ENCODE assay signal across 1 cellular context in genomic region chr3:184241447-184242296, GRCh38.
A peak's percentile ranks its signal among the peaks of the same experiment; 100 is the strongest.
TF ChIP-seq lines count a peak whose summit lies in the region.

No MANE protein-coding gene starts in this region.

TF ChIP-seq in HepG2, 621 proteins besides CTCF, POLR2A, EP300 and RAD21 (continued from another document and continues in another):
- TF ChIP-seq TEF (CRISPR knock-in tag; IDR thresholded peaks at IDR 0.05) (no peak), ZNF652 (CRISPR knock-in tag; IDR thresholded peaks at IDR 0.05; ENCODE audit: borderline replicate concordance, low read depth) (peak; percentile 54; the same call in 1 of the 2 replicates), RXRB (CRISPR knock-in tag; IDR thresholded peaks at IDR 0.05; ENCODE audit: borderline replicate concordance) (peak; percentile 96), PRDM10 (CRISPR knock-in tag; IDR thresholded peaks at IDR 0.05; ENCODE audit: low read depth) (peak; percentile 61; the same call in 1 of the 2 replicates), E2F2 (CRISPR knock-in tag; IDR thresholded peaks at IDR 0.05; ENCODE audit: borderline replicate concordance) (peak; percentile 38; the same call in 1 of the 2 replicates), ZNF569 (CRISPR knock-in tag; IDR thresholded peaks at IDR 0.05; ENCODE audit: borderline replicate concordance) (no peak), XBP1 (CRISPR knock-in tag; IDR thresholded peaks at IDR 0.05) (no peak), MAF1 (CRISPR knock-in tag; IDR thresholded peaks at IDR 0.05; ENCODE audit: borderline replicate concordance) (peak; percentile 68; the same call in 1 of the 2 replicates), PRDM15 (CRISPR knock-in tag; IDR thresholded peaks at IDR 0.05) (peak; percentile 38; the same call in 1 of the 2 replicates), KAT7 (CRISPR knock-in tag; IDR thresholded peaks at IDR 0.05; ENCODE audit: borderline replicate concordance) (peak; percentile 86; the same call in 1 of the 2 replicates), HNRNPLL (IDR thresholded peaks at IDR 0.05; ENCODE audit: low read depth, low read length, poor library complexity, severe bottlenecking) (peak; percentile 69), ZNF530 (CRISPR knock-in tag; IDR thresholded peaks at IDR 0.05; ENCODE audit: low read depth) (no peak), BCL6 (CRISPR knock-in tag; IDR thresholded peaks at IDR 0.05) (peak; percentile 83), PITX1 (CRISPR knock-in tag; IDR thresholded peaks at IDR 0.05) (peak; percentile 48; the same call in 1 of the 2 replicates), ZBTB42 (CRISPR knock-in tag; IDR thresholded peaks at IDR 0.05) (peak; percentile 85; the same call in 1 of the 2 replicates), ZNF784 (CRISPR knock-in tag; IDR thresholded peaks at IDR 0.05; ENCODE audit: borderline replicate concordance) (peak; percentile 66; the same call in 1 of the 2 replicates), ZNF296 (CRISPR knock-in tag; conservative IDR thresholded peaks at IDR 0.05) (no peak), AGO2 (optimal IDR thresholded peaks at IDR 0.05; ENCODE audit: low read depth, low read length) (peak; percentile 99), ZNF841 (CRISPR knock-in tag; IDR thresholded peaks at IDR 0.05; ENCODE audit: borderline replicate concordance) (no peak), E2F1 (CRISPR knock-in tag; IDR thresholded peaks at IDR 0.05) (peak; percentile 69), SUZ12 (IDR thresholded peaks at IDR 0.05; ENCODE audit: low read depth, low read length) (no peak), MEIS1 (CRISPR knock-in tag; IDR thresholded peaks at IDR 0.05; ENCODE audit: borderline replicate concordance) (peak; percentile 94), ZNF574 (CRISPR knock-in tag; IDR thresholded peaks at IDR 0.05) (peak; percentile 95), ARHGAP35 (CRISPR knock-in tag; IDR thresholded peaks at IDR 0.05; ENCODE audit: borderline replicate concordance) (no peak; the same call in 1 of the 2 replicates), ZNF776 (CRISPR knock-in tag; IDR thresholded peaks at IDR 0.05) (no peak; the same call in 1 of the 2 replicates), SKI (IDR thresholded peaks at IDR 0.05; ENCODE audit: partially characterized antibody) (peak; percentile 70), FOXK2 (IDR thresholded peaks at IDR 0.05) (no peak), ZFP36L2 (CRISPR knock-in tag; IDR thresholded peaks at IDR 0.05) (no peak), CHCHD3 (CRISPR knock-in tag; IDR thresholded peaks at IDR 0.05) (0 out of 2 replicates have a peak, but pooled peaks have one; percentile 56), TSC22D2 (CRISPR knock-in tag; IDR thresholded peaks at IDR 0.05; ENCODE audit: borderline replicate concordance) (peak; percentile 77; the same call in 1 of the 2 replicates), ZNF142 (CRISPR knock-in tag; IDR thresholded peaks at IDR 0.05) (peak; percentile 90), ASH2L (IDR thresholded peaks at IDR 0.05; ENCODE audit: insufficient read length, low read depth, low read length) (no peak), MXD3 (CRISPR knock-in tag; IDR thresholded peaks at IDR 0.05) (peak; percentile 27; the same call in 1 of the 2 replicates), ZSCAN30 (CRISPR knock-in tag; IDR thresholded peaks at IDR 0.05) (no peak), KDM5A (IDR thresholded peaks at IDR 0.05; ENCODE audit: borderline replicate concordance, low read length) (no peak)
